In the genomic region with DNA sequence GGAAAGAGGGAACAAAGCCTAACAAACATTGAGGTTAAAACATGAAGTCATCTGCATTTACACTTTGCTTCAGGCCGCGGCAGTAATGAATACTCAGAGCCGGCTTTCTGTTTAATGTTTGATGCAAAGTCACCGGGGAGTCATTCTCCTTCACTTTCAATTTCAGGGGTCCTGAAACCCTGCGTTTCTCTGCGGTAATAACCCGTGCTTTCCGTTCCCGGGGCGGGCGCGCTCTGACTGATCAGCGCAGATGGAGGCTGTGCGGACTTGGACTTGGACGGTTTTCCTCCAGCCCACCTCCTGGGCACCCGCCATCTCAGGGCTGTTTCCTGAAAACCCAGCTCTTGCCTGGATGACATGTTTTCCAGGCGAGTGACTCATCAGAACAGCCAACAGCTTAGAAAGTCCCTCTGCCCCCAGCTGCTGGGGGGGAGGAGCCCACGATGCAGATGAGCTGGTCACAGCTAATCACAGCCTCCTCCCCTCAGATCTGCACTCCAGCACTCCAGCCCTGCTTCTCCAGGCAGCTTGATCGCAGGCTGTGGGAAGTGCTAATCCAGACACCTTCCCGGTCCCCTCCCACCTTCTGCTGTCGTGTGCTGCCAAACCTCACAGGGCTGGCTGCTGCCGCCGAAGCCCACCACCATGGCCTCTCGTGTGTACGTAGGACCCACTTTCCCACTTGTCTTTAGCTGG, we compare ENCODE assay signal across 9 cellular contexts.
DNase-seq lines count a peak whose midpoint lies in the region; ATAC-seq, FAIRE-seq and TF ChIP-seq lines count a peak whose summit lies in the region.
"Had no signal": no experiment of that assay in that cellular context is flagged by ENCODE, and none has a peak within 500 bp of the region (broad histone marks: within the 10 kb centered on the region; RNA-seq: fewer than 3 reads in every experiment).

No MANE protein-coding gene starts in this region.

- CTCF ChIA-PET in activated B cell treated with CpG ODN at 0.5 μM for 24 hours (lab: Charles Lee) = interaction anchor here (0.9 to 1.3 kb wide), 5 partner anchors 23 to 378 kb away, joined by 3 read pairs; no protein-coding TSS in a partner anchor

- peak; percentile 76 for ATAC-seq in GM18520 (IDR thresholded peaks at IDR 0.05; ENCODE audit: unreplicated experiment)
- ATAC-seq in HG03060 (IDR thresholded peaks at IDR 0.05; ENCODE audit: low read depth, unreplicated experiment) = peak; percentile 53
- ATAC-seq in activated B cell treated with CpG ODN at 0.5 μM for 24 hours (ENCODE audit: low read depth) = peak; percentile 89

- peak overlapping the region; percentile 98 for H3K27ac Mint-ChIP-seq in activated B cell treated with CpG ODN at 0.5 μM for 24 hours

- peaks cover 8% of the 10 kb centered on the region for H3K36me3 Mint-ChIP-seq in activated B cell treated with CpG ODN at 0.5 μM for 24 hours (ENCODE audit: low read depth)

- H3K4me1 Mint-ChIP-seq in activated B cell treated with CpG ODN at 0.5 μM for 24 hours = peaks cover 23% of the 10 kb centered on the region

- H3K4me3 ChIP-seq in cardiac fibroblast (replicated peaks in 1 of 2; ENCODE audit: low read depth in 2 of 2, low read length in 2 of 2) (peak overlapping the region; percentile 33 to 43), small intestine (ENCODE audit: low read depth in 1 of 2, low read length in 2 of 2) (peak overlapping the region; percentile 28 to 56)

- H3K27ac ChIP-seq in 22Rv1 (peak overlapping the region; percentile 12; the same call in 1 of the 2 replicates), small intestine (ENCODE audit: low read depth in 1 of 2, low read length in 1 of 2) (peak overlapping the region; percentile 71 to 92)

- peak overlapping the region; percentile 94 for H3K4me3 Mint-ChIP-seq in activated B cell treated with CpG ODN at 0.5 μM for 24 hours

- H3K4me1 ChIP-seq in small intestine (ENCODE audit: control insufficient read depth in 2 of 2, insufficient read depth in 1 of 2, low read depth in 1 of 2, low read length in 1 of 2) = peaks cover 0 to 3% of the 10 kb centered on the region in 2 donors

- no peak for FAIRE-seq in small intestine (lab: Jason Lieb, UNC)
- FAIRE-seq: G401.6 had no signal

- no peaks in the 10 kb centered on the region for H3K27me3 ChIP-seq in small intestine (ENCODE audit: control insufficient read depth in 2 of 2, insufficient read depth in 2 of 2, low read length in 2 of 2)

- TF ChIP-seq CTCF in 22Rv1 (IDR thresholded peaks at IDR 0.05) = no peak
- TF ChIP-seq CTCF in activated B cell treated with CpG ODN at 0.5 μM for 24 hours (IDR thresholded peaks at IDR 0.05) = no peak
- TF ChIP-seq CTCF in cardiac fibroblast (IDR thresholded peaks at IDR 0.05; ENCODE audit: low read depth, low read length) = no peak

- H3K9me3 Mint-ChIP-seq in activated B cell treated with CpG ODN at 0.5 μM for 24 hours = no peaks in the 10 kb centered on the region

- intact Hi-C loops in activated B cell treated with CpG ODN at 0.5 μM for 24 hours (cut with micrococcal nuclease) = loop anchor here (1.0 to 10.0 kb wide), 8 partner anchors 23 to 228 kb away; no protein-coding TSS in a partner anchor

- no peaks in the 10 kb centered on the region for H3K27me3 Mint-ChIP-seq in activated B cell treated with CpG ODN at 0.5 μM for 24 hours

- POLR2A ChIA-PET in activated B cell treated with CpG ODN at 0.5 μM for 24 hours (lab: Charles Lee) = interaction anchor here (0.6 to 2.0 kb wide), 9 partner anchors 43 to 379 kb away, joined by 4 to 11 read pairs (median 5); no protein-coding TSS in a partner anchor

- DNase-seq in NCI-H2107 treated with DMSO at 0.1 percent for 48 hours (lab: John Stamatoyannopoulos, UW; ENCODE audit: unreplicated experiment) = peak; percentile 95
- peak; percentile 71 for DNase-seq in activated B cell treated with CpG ODN at 0.5 μM for 24 hours
- DNase-seq in cardiac fibroblast (ENCODE audit: low read depth in 2 of 2) = peak; percentile 98
- DNase-seq in inferior parietal cortex (ENCODE audit: extremely low spot score) = peak; percentile 88
- peak; percentile 93 for DNase-seq in small intestine

- 1 to 13% (median 3%) methylated on average over 25 of the region's 25 CpGs for WGBS in small intestine, 3 donors

- no peaks in the 10 kb centered on the region for H3K9me3 ChIP-seq in small intestine (ENCODE audit: control insufficient read depth, low read depth)

- no peaks in the 10 kb centered on the region for H3K36me3 ChIP-seq in small intestine (ENCODE audit: control insufficient read depth in 2 of 2, insufficient read depth in 2 of 2, low read length in 2 of 2)

Comparison
In these comparisons a context has a peak if more than half of its experiments do, and no peak if none do; other contexts are left out.
1. Peak in every context shown above with its lines: DNase-seq, ATAC-seq, H3K4me3 ChIP-seq and H3K27ac ChIP-seq.